1 cellular context compared by ENCODE assay signal in genomic region chr13:78806457-78806856, GRCh38.
TF ChIP-seq lines count a peak whose summit lies in the region.

No MANE protein-coding gene starts in this region.

TF ChIP-seq in K562, 482 proteins besides CTCF, POLR2A, EP300 and RAD21 (continued from another document):
- no peak for TF ChIP-seq ZNF407 (IDR thresholded peaks at IDR 0.05; ENCODE audit: low read depth)
- TF ChIP-seq RBM22 (IDR thresholded peaks at IDR 0.05; ENCODE audit: low read depth, low read length, poor library complexity, severe bottlenecking), result no peak
- TF ChIP-seq FOXJ2 (tag; IDR thresholded peaks at IDR 0.05), result no peak
- TF ChIP-seq FIP1L1 (IDR thresholded peaks at IDR 0.05; ENCODE audit: low read depth, low read length, poor library complexity, severe bottlenecking), result no peak
- no peak for TF ChIP-seq ZNF311 (CRISPR knock-in tag; IDR thresholded peaks at IDR 0.05)
- TF ChIP-seq THRB (CRISPR knock-in tag; conservative IDR thresholded peaks at IDR 0.05), result no peak
- TF ChIP-seq, protein P1, sequence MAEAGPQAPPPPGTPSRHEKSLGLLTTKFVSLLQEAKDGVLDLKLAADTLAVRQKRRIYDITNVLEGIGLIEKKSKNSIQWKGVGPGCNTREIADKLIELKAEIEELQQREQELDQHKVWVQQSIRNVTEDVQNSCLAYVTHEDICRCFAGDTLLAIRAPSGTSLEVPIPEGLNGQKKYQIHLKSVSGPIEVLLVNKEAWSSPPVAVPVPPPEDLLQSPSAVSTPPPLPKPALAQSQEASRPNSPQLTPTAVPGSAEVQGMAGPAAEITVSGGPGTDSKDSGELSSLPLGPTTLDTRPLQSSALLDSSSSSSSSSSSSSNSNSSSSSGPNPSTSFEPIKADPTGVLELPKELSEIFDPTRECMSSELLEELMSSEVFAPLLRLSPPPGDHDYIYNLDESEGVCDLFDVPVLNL (CRISPR knock-in tag; IDR thresholded peaks at IDR 0.05; ENCODE audit: low read depth), result no peak
- TF ChIP-seq ZNF79 (CRISPR knock-in tag; IDR thresholded peaks at IDR 0.05; ENCODE audit: low read depth), result no peak
- TF ChIP-seq ZNF449 (CRISPR knock-in tag; IDR thresholded peaks at IDR 0.05), result no peak
- TF ChIP-seq MCM2 (IDR thresholded peaks at IDR 0.05; ENCODE audit: low read depth), result no peak
- no peak for TF ChIP-seq BDP1 (IDR thresholded peaks at IDR 0.05; ENCODE audit: insufficient read depth, insufficient read length)
- TF ChIP-seq POLR2G (IDR thresholded peaks at IDR 0.05; ENCODE audit: low read depth, low read length), result no peak
- TF ChIP-seq ESRRB (CRISPR knock-in tag; IDR thresholded peaks at IDR 0.05; ENCODE audit: borderline replicate concordance), result no peak
- TF ChIP-seq, protein P2, sequence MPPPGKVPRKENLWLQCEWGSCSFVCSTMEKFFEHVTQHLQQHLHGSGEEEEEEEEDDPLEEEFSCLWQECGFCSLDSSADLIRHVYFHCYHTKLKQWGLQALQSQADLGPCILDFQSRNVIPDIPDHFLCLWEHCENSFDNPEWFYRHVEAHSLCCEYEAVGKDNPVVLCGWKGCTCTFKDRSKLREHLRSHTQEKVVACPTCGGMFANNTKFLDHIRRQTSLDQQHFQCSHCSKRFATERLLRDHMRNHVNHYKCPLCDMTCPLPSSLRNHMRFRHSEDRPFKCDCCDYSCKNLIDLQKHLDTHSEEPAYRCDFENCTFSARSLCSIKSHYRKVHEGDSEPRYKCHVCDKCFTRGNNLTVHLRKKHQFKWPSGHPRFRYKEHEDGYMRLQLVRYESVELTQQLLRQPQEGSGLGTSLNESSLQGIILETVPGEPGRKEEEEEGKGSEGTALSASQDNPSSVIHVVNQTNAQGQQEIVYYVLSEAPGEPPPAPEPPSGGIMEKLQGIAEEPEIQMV (tag; conservative IDR thresholded peaks at IDR 0.05; ENCODE audit: low read depth), result no peak
- TF ChIP-seq, protein P3, sequence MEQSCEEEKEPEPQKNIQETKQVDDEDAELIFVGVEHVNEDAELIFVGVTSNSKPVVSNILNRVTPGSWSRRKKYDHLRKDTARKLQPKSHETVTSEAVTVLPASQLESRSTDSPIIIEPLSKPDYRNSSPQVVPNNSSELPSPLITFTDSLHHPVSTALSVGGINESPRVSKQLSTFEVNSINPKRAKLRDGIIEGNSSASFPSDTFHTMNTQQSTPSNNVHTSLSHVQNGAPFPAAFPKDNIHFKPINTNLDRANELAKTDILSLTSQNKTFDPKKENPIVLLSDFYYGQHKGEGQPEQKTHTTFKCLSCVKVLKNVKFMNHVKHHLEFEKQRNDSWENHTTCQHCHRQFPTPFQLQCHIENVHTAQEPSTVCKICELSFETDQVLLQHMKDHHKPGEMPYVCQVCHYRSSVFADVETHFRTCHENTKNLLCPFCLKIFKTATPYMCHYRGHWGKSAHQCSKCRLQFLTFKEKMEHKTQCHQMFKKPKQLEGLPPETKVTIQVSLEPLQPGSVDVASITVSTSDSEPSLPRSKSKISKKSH (CRISPR knock-in tag; IDR thresholded peaks at IDR 0.05), result no peak
- TF ChIP-seq XRCC5 (IDR thresholded peaks at IDR 0.05; ENCODE audit: low read depth, low read length), result no peak
- TF ChIP-seq ZNF3 (CRISPR knock-in tag; IDR thresholded peaks at IDR 0.05), result no peak
- TF ChIP-seq KAT8 (IDR thresholded peaks at IDR 0.05; ENCODE audit: low read depth), result no peak
TF ChIP-seq in K562: peak in this region for 0.
